In the genomic region with DNA sequence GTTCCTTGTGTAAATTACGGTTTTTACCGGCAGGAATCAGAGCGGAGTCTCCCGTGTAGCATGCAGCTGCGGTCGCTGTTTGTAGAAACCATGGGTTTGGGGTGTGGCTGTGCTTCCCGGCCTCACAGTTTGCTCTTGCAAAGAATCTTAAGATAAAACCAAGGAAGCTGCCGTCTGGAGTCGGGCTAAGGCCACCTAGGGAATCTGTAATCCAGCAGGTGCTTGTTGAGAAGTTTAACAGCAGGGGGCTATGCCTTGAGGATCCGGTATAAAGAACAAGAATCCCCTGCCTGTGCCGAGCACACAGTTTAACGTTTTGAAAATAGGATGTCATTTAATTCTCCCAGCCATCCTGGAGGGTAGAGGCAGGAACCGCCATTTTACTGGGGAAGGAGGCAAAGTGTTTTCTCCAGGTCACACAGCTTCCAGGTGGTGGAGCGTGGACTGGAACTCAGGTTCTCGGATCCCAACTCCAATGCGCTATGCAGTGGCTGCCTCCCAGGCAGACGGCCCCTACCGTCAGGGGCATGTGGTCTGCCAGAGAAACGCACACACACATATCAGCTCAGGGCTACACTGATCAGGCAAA, we compare ENCODE assay signal across 14 cellular contexts. TPM values are rescaled to one million over a fixed set of nuclear protein-coding genes. Genes with fewer than 3 reads are reported as not detected.
DNase-seq lines count a peak whose midpoint lies in the region; TF ChIP-seq lines count a peak whose summit lies in the region.
"Had no signal": no experiment of that assay in that cellular context is flagged by ENCODE, and none has a peak within 500 bp of the region (broad histone marks: within the 10 kb centered on the region; RNA-seq: fewer than 3 reads in every experiment).

No MANE protein-coding gene starts in this region.

- no peak overlapping the region for H3K27ac ChIP-seq in HEK293 (ENCODE audit: extremely low read depth, low read depth, low read length)

- TF ChIP-seq CTCF in HEK293 (tag by site-specific recombination; IDR thresholded peaks at IDR 0.05) (no peak), progenitor cell of endocrine pancreas (IDR thresholded peaks at IDR 0.05; ENCODE audit: unreplicated experiment) (no peak)

- peak overlapping the region; percentile 73 for H3K27ac Mint-ChIP-seq in progenitor cell of endocrine pancreas
- H3K27ac Mint-ChIP-seq: stimulated activated naive CD8-positive, alpha-beta T cell treated with anti-CD3 and anti-CD28 coated beads, Interleukin-15, Interleukin-2, amounts not matched to agents 100 ng/mL and 50 ng/mL, for 24 hours; T-helper 17 cell had no signal

- peak overlapping the region; percentile 9 for H3K4me3 Mint-ChIP-seq in progenitor cell of endocrine pancreas (ENCODE audit: low read depth)
- H3K4me3 Mint-ChIP-seq: naive B cell; stimulated activated naive CD8-positive, alpha-beta T cell treated with anti-CD3 and anti-CD28 coated beads, Interleukin-15, Interleukin-2, amounts not matched to agents 100 ng/mL and 50 ng/mL, for 24 hours; T-helper 17 cell had no signal

- CTCF ChIA-PET in HEK293 (lab: Yijun Ruan, JAX): interaction anchor here (0.7 kb wide), 1 partner anchor 26 kb away, joined by 3 read pairs; no protein-coding TSS in a partner anchor

- H3K36me3 Mint-ChIP-seq in progenitor cell of endocrine pancreas (ENCODE audit: insufficient read depth): peaks cover 3% of the 10 kb centered on the region
- H3K36me3 Mint-ChIP-seq: naive B cell had no signal

- no peaks in the 10 kb centered on the region for H3K27me3 Mint-ChIP-seq in progenitor cell of endocrine pancreas

- H3K9me3 ChIP-seq in HEK293 (ENCODE audit: control insufficient read depth, insufficient read depth, low read depth, low read length): no peaks in the 10 kb centered on the region

- no peaks in the 10 kb centered on the region for H3K9me3 Mint-ChIP-seq in progenitor cell of endocrine pancreas (ENCODE audit: low read depth)
- H3K9me3 Mint-ChIP-seq: naive B cell; stimulated activated naive CD8-positive, alpha-beta T cell treated with anti-CD3 and anti-CD28 coated beads, Interleukin-15, Interleukin-2, amounts not matched to agents 100 ng/mL and 50 ng/mL, for 24 hours had no signal

- peaks cover 10% of the 10 kb centered on the region for H3K4me1 Mint-ChIP-seq in progenitor cell of endocrine pancreas (ENCODE audit: low read depth)
- H3K4me1 Mint-ChIP-seq: T-helper 17 cell had no signal

- no peaks in the 10 kb centered on the region for H3K36me3 ChIP-seq in HEK293 (ENCODE audit: control insufficient read depth in 2 of 2, insufficient read depth in 1 of 2, low read length in 2 of 2)

- no peak overlapping the region for H3K4me3 ChIP-seq in HEK293 (ENCODE audit: low read depth, low read length)
- H3K4me3 ChIP-seq: GM12878 had no signal

- H3K4me1 ChIP-seq in HEK293 (ENCODE audit: control insufficient read depth, insufficient read depth, low read length): no peaks in the 10 kb centered on the region

- POLR2A ChIA-PET in HEK293 (lab: Yijun Ruan, JAX): interaction anchor here (0.5 kb wide), 1 partner anchor 9 kb away, joined by 3 read pairs; no protein-coding TSS in a partner anchor

- peak; percentile 42 for DNase-seq in amniotic epithelial cell (ENCODE audit: low read depth)
- peak; percentile 43 for DNase-seq in iPS-NIHi11 (ENCODE audit: low spot score)
- no peak for DNase-seq in progenitor cell of endocrine pancreas (ENCODE audit: low spot score, unreplicated experiment)
- no peak for DNase-seq in inferior parietal cortex (ENCODE audit: extremely low spot score)
- DNase-seq in SKM-1 (lab: John Stamatoyannopoulos, UW; ENCODE audit: unreplicated experiment): no peak
- DNase-seq in amniotic stem cell (lab: John Stamatoyannopoulos, UW): no peak
- DNase-seq: head of caudate nucleus, Karpas-422, naive B cell, SHP77, T-helper 17 cell had no signal

TF ChIP-seq in HEK293, 187 proteins besides CTCF, POLR2A, EP300 and RAD21:
- TF ChIP-seq SCRT2 (tag by site-specific recombination; IDR thresholded peaks at IDR 0.05) (peak; percentile 76), ZFP3 (tag by site-specific recombination; IDR thresholded peaks at IDR 0.05; ENCODE audit: low read depth) (no peak), ZNF561 (tag by site-specific recombination; IDR thresholded peaks at IDR 0.05; ENCODE audit: borderline replicate concordance) (0 out of 2 replicates have a peak, but pooled peaks have one; percentile 13), ZNF521 (tag by site-specific recombination; IDR thresholded peaks at IDR 0.05) (no peak), TRIM28 (IDR thresholded peaks at IDR 0.05; ENCODE audit: borderline replicate concordance, low read length) (0 out of 2 replicates have a peak, but pooled peaks have one; percentile 41), ZNF221 (tag by site-specific recombination; IDR thresholded peaks at IDR 0.05; ENCODE audit: borderline replicate concordance) (no peak), ZNF621 (tag by site-specific recombination; IDR thresholded peaks at IDR 0.05) (no peak)

RNA-seq across cellular contexts. Expression of a gene that starts 6.0 kb away (rescaled TPM):
- 27.2 and 28.0 TPM in 2 replicates for total RNA-seq in progenitor cell of endocrine pancreas

RNA-seq across cellular contexts. Expression of a gene that starts 11.8 kb away (rescaled TPM):
- 75.2 and 87.4 TPM in 2 replicates for total RNA-seq in progenitor cell of endocrine pancreas

RNA-seq across cellular contexts. Expression of a gene that starts 25.6 kb away (rescaled TPM):
- 39.8 and 43.2 TPM in 2 replicates for total RNA-seq in progenitor cell of endocrine pancreas

RNA-seq across cellular contexts. Expression of a gene that starts 55.7 kb away (rescaled TPM):
- 79.9 and 109 TPM in 2 replicates for total RNA-seq in progenitor cell of endocrine pancreas

RNA-seq across cellular contexts. Expression of a gene that starts 55.7 kb away (rescaled TPM):
- total RNA-seq in progenitor cell of endocrine pancreas: 14.5 and 17.9 TPM in 2 replicates

Comparison
In these comparisons a context has a peak if more than half of its experiments do, and no peak if none do; other contexts are left out.
1. DNase-seq: peak in amniotic epithelial cell (single experiment) and iPS-NIHi11 (single experiment); none in progenitor cell of endocrine pancreas (single experiment), inferior parietal cortex (single experiment), SKM-1 (single experiment) and amniotic stem cell (single experiment).